ENCODE assay signal across 8 cellular contexts in the genomic region with DNA sequence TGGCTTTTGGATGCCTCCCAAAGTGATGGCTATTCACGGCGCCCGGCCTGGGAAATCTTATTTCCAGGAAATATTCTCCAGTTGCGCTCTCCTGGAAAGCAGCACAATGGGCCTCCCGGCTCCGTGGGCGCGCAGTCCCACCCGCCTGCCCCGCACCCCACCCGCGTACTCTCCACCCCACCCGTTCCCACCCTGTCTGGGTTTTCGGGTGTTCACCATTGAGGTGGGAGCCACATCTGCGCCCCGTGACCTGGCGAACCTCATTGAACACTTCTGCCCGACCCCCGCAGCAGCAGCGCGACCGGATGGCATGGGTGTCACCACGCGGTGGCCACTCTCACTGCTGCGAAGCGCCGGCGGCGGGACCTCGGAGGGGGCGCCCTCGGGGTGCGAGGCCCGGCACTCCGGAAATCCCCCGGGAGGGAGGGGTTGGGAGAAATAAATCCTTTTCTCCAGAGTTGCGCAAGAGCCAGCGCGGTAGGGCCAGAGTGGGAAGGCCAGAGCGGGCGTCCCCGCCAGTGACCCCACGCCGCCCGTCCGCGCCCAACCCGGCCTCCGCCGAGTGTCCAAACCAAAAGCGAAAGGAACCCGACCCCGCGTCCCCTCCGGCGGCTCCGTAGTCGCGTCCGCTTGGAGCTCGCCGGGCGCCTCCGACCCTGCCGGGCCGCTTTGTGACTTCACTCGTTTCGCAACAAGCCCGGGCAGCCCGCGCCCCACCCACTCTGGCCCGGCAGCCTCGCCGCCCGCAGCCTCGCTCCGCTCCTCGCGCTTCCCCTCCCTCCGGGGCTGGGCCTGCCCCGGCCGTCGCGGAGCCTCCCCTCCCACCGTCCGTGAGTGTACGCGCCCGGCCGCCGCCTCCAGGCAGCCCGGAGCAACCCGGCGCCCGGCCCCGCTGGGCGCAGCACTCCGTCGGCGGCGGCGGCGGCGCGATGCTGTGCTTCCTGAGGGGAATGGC. TPM values are rescaled to one million over a fixed set of nuclear protein-coding genes. Genes with fewer than 3 reads are reported as not detected.
DNase-seq lines count a peak whose midpoint lies in the region; ATAC-seq, FAIRE-seq and TF ChIP-seq lines count a peak whose summit lies in the region.

A gene with protein sequence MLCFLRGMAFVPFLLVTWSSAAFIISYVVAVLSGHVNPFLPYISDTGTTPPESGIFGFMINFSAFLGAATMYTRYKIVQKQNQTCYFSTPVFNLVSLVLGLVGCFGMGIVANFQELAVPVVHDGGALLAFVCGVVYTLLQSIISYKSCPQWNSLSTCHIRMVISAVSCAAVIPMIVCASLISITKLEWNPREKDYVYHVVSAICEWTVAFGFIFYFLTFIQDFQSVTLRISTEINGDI (plus strand): TSS at position 720 of the 955 bp plus-strand sequence. CDS start 210 bp downstream, at position 930.

- peaks cover 16% of the 10 kb centered on the region for H3K4me1 Mint-ChIP-seq in activated CD8-positive, alpha-beta memory T cell treated with anti-CD3 and anti-CD28 coated beads, Interleukin-2, amount 10 ng/mL, durations not matched to agents 7 days and 5 days

- H3K9me3 Mint-ChIP-seq in activated CD8-positive, alpha-beta memory T cell treated with anti-CD3 and anti-CD28 coated beads, Interleukin-2, amount 10 ng/mL, durations not matched to agents 7 days and 5 days (ENCODE audit: low read depth): no peaks in the 10 kb centered on the region

- peaks cover 10% of the 10 kb centered on the region; the same call in 1 of the 2 replicates for H3K23me2 ChIP-seq in H1 (ENCODE audit: low read depth, low read length)

- H3K23ac ChIP-seq in H1 (ENCODE audit: insufficient read length): no peak within 1 kb of the TSS
- peak within 1 kb of the TSS in 1 of 2 experiments; percentile 83 for H3K23ac ChIP-seq in mesenchymal stem cell (ENCODE audit: low read length in 2 of 2)

- DNase-seq in Ammon's horn (ENCODE audit: low spot score): peak; percentile 77
- DNase-seq in NCI-H69 (lab: John Stamatoyannopoulos, UW): peak; percentile 86
- peak; percentile 85 for DNase-seq in activated CD8-positive, alpha-beta memory T cell treated with anti-CD3 and anti-CD28 coated beads, Interleukin-2, amount 10 ng/mL, durations not matched to agents 7 days and 5 days
- DNase-seq in H1 (ENCODE audit: low read depth in 1 of 2, low spot score in 2 of 2): peak; percentile 41 to 85
- peak; percentile 95 for DNase-seq in mesenchymal stem cell
- DNase-seq in stimulated activated CD8-positive, alpha-beta memory T cell treated with anti-CD3 and anti-CD28 coated beads, Interleukin-12 subunit alpha, Interleukin-12 subunit beta, amount 100 ng/mL, for 24 hours (ENCODE audit: extremely low read depth): peak; percentile 33

- CTCF ChIA-PET in activated CD8-positive, alpha-beta memory T cell treated with anti-CD3 and anti-CD28 coated beads, Interleukin-2, amount 10 ng/mL, durations not matched to agents 7 days and 5 days (lab: Charles Lee): interaction anchor here (1.5 to 2.1 kb wide), 4 partner anchors 39 to 104 kb away, joined by 3 to 7 read pairs (median 3); a partner anchor contains a TSS
- CTCF ChIA-PET in H1 (lab: Charles Lee; ENCODE audit: partially characterized antibody): interaction anchor here (1.2 to 1.3 kb wide), 2 partner anchors 16 to 104 kb away, joined by 3 read pairs; no protein-coding TSS in a partner anchor

- no peak for TF ChIP-seq RAD21 in H1 (IDR thresholded peaks at IDR 0.05 in 1 of 2, conservative IDR thresholded peaks at IDR 0.05 in 1 of 2; ENCODE audit: low read depth in 2 of 2, low read length in 2 of 2)

- H3K36me3 ChIP-seq in H1 (ENCODE audit: control insufficient read depth in 2 of 4, insufficient read depth in 4 of 4, low read length in 3 of 4) (no peaks in the 10 kb centered on the region), mesenchymal stem cell (ENCODE audit: control insufficient read depth in 1 of 2, insufficient read depth in 2 of 2, low read depth in 1 of 2, low read length in 2 of 2) (peaks cover 0 to 14% of the 10 kb centered on the region in 2 experiments)

- H3K79me1 ChIP-seq in H1 (ENCODE audit: low read depth, low read length) (no peaks in the 10 kb centered on the region), mesenchymal stem cell (replicated peaks; ENCODE audit: low read length, poor library complexity, severe bottlenecking) (peaks cover 5% of the 10 kb centered on the region)

- no peaks in the 10 kb centered on the region for H3K27me3 Mint-ChIP-seq in activated CD8-positive, alpha-beta memory T cell treated with anti-CD3 and anti-CD28 coated beads, Interleukin-2, amount 10 ng/mL, durations not matched to agents 7 days and 5 days

- peak within 1 kb of the TSS; percentile 98 for H3K4me3 Mint-ChIP-seq in activated CD8-positive, alpha-beta memory T cell treated with anti-CD3 and anti-CD28 coated beads, Interleukin-2, amount 10 ng/mL, durations not matched to agents 7 days and 5 days

- H3K9ac ChIP-seq in H1 (replicated peaks in 1 of 4; ENCODE audit: extremely low read depth in 1 of 4, low read depth in 3 of 4, low read length in 3 of 4): peak within 1 kb of the TSS; percentile 9 to 86 (median 68)
- H3K9ac ChIP-seq in mesenchymal stem cell (ENCODE audit: low read length): peak within 1 kb of the TSS; percentile 98

- peak; percentile 41 to 83 for TF ChIP-seq POLR2A in H1 (IDR thresholded peaks at IDR 0.05; ENCODE audit: control extremely low read depth in 1 of 2, low read depth in 2 of 2, low read length in 2 of 2)

- no peaks in the 10 kb centered on the region for H3K79me2 ChIP-seq in H1 (ENCODE audit: control insufficient read depth in 1 of 2, insufficient read depth in 2 of 2, low read length in 2 of 2)

- H4K5ac ChIP-seq in H1 (ENCODE audit: insufficient read length, low read depth, low read length): no peak within 1 kb of the TSS

- H2AK5ac ChIP-seq in H1 (ENCODE audit: low read depth, low read length) (no peak within 1 kb of the TSS), mesenchymal stem cell (ENCODE audit: low read length, severe bottlenecking) (peak within 1 kb of the TSS; percentile 86)

- WGBS in H1 (ENCODE audit: extremely low coverage in 1 of 2, insufficient coverage in 1 of 2, insufficient read length in 1 of 2, insufficient replicate concordance in 2 of 2, low coverage in 1 of 2, low lambda C conversion rate in 2 of 2, missing lambda C conversion rate in 1 of 2), 2 experiments: 5% methylated on average over 52 of the region's 105 CpGs; no CpG with 5 or more reads in 1 of the 2 experiments
- WGBS in mesenchymal stem cell: 2% methylated on average over 101 of the region's 105 CpGs

- peak within 1 kb of the TSS; percentile 77; the same call in 1 of the 2 replicates for H2AFZ ChIP-seq in H1 (ENCODE audit: low read length)
- peak within 1 kb of the TSS; percentile 3 for H2AFZ ChIP-seq in mesenchymal stem cell (ENCODE audit: low read depth, low read length)

- peak in 1 of 3 experiments; percentile 0; a peak in 1 of 4 replicates for TF ChIP-seq CTCF in H1 (IDR thresholded peaks at IDR 0.05; ENCODE audit: control extremely low read depth in 1 of 3, insufficient read depth in 1 of 3, low read depth in 1 of 3, low read length in 3 of 3)

- ATAC-seq in GM18868 (IDR thresholded peaks at IDR 0.05; ENCODE audit: unreplicated experiment) (peak; percentile 86), HG03097 (IDR thresholded peaks at IDR 0.05; ENCODE audit: low FRiP score, unreplicated experiment) (peak; percentile 73)
- peak; percentile 90 for ATAC-seq in activated CD8-positive, alpha-beta memory T cell treated with anti-CD3 and anti-CD28 coated beads, Interleukin-2, amount 10 ng/mL, durations not matched to agents 7 days and 5 days

- H3K27me3 ChIP-seq in H1 (replicated peaks in 1 of 4; ENCODE audit: control insufficient read depth in 3 of 4, extremely low read depth in 1 of 4, insufficient read depth in 3 of 4, low read length in 3 of 4) (peaks cover 0 to 16% (median 8%) of the 10 kb centered on the region in 4 experiments; a peak in 4 of 7 replicates), mesenchymal stem cell (ENCODE audit: control insufficient read depth in 1 of 2, insufficient read depth in 1 of 2, low read length in 2 of 2) (no peaks in the 10 kb centered on the region)

- peak within 1 kb of the TSS; percentile 93 for H3K56ac ChIP-seq in H1 (replicated peaks; ENCODE audit: insufficient read length, low read depth, low read length)

- peaks cover 6% of the 10 kb centered on the region for H3K36me3 Mint-ChIP-seq in activated CD8-positive, alpha-beta memory T cell treated with anti-CD3 and anti-CD28 coated beads, Interleukin-2, amount 10 ng/mL, durations not matched to agents 7 days and 5 days

- FAIRE-seq in H1 (lab: Jason Lieb, UNC): no peak

- H3K27ac ChIP-seq in H1 (ENCODE audit: low read depth, low read length): peak within 1 kb of the TSS; percentile 79; the same call in 1 of the 2 replicates
- H3K27ac ChIP-seq in mesenchymal stem cell (ENCODE audit: low read length, poor library complexity, severe bottlenecking): peak within 1 kb of the TSS; percentile 89

- H2BK15ac ChIP-seq in H1 (ENCODE audit: low read length) (peak within 1 kb of the TSS; percentile 18; the same call in 1 of the 2 replicates), mesenchymal stem cell (ENCODE audit: low read depth, poor library complexity, severe bottlenecking) (peak within 1 kb of the TSS; percentile 87)

- H2BK12ac ChIP-seq in H1 (ENCODE audit: low read depth, low read length) (peak within 1 kb of the TSS; percentile 86), mesenchymal stem cell (ENCODE audit: low read length in 2 of 2) (peak within 1 kb of the TSS; percentile 69 to 94)

- H3K4me1 ChIP-seq in H1 (replicated peaks in 1 of 4; ENCODE audit: control insufficient read depth in 3 of 4, insufficient read depth in 4 of 4, low read length in 3 of 4): peaks cover 0 to 5% (median under 1%) of the 10 kb centered on the region in 4 experiments; a peak in 2 of 7 replicates
- H3K4me1 ChIP-seq in mesenchymal stem cell (ENCODE audit: control insufficient read depth, insufficient read depth, low read depth, low read length): peaks cover 11% of the 10 kb centered on the region

- H4K20me1 ChIP-seq in H1 (replicated peaks in 1 of 2; ENCODE audit: control insufficient read depth in 1 of 2, insufficient read depth in 2 of 2, low read length in 2 of 2): no peaks in the 10 kb centered on the region

- no peaks in the 10 kb centered on the region for H3K9me3 ChIP-seq in H1 (ENCODE audit: insufficient read depth in 2 of 2, low read depth in 1 of 2, low read length in 1 of 2)
- H3K9me3 ChIP-seq in mesenchymal stem cell (ENCODE audit: control insufficient read depth, low read length): no peaks in the 10 kb centered on the region

- H2BK120ac ChIP-seq in H1 (replicated peaks; ENCODE audit: low read depth, low read length) (no peak within 1 kb of the TSS), mesenchymal stem cell (ENCODE audit: low read depth, low read length) (peak within 1 kb of the TSS; percentile 75)

- peak within 1 kb of the TSS; percentile 87 to 89 for H3K4me2 ChIP-seq in H1 (ENCODE audit: insufficient read depth in 1 of 2, low read depth in 2 of 2, low read length in 2 of 2)
- H3K4me2 ChIP-seq in mesenchymal stem cell (ENCODE audit: low read length, poor library complexity, severe bottlenecking): peak within 1 kb of the TSS; percentile 95

- POLR2A ChIA-PET in H1 (lab: Charles Lee; ENCODE audit: partially characterized antibody): interaction anchor here (0.6 to 1.3 kb wide), 3 partner anchors 9 to 17 kb away, joined by 3 read pairs; no protein-coding TSS in a partner anchor

- H2BK5ac ChIP-seq in H1 (ENCODE audit: low read depth, low read length): peak within 1 kb of the TSS; percentile 83; the same call in 1 of the 2 replicates
- H2BK5ac ChIP-seq in mesenchymal stem cell (ENCODE audit: low read depth, low read length, poor library complexity, severe bottlenecking): peak within 1 kb of the TSS; percentile 98

- H3K14ac ChIP-seq in H1 (ENCODE audit: insufficient read length): no peak within 1 kb of the TSS
- H3K14ac ChIP-seq in mesenchymal stem cell (ENCODE audit: low read length in 2 of 2): peak within 1 kb of the TSS in 1 of 2 experiments; percentile 87

- H4K91ac ChIP-seq in H1 (replicated peaks; ENCODE audit: insufficient read length, low read length) (peak within 1 kb of the TSS; percentile 80), mesenchymal stem cell (ENCODE audit: low read length) (peak within 1 kb of the TSS; percentile 96)

- no peak; a peak in 1 of 3 replicates for TF ChIP-seq EP300 in H1 (IDR thresholded peaks at IDR 0.05; ENCODE audit: borderline replicate concordance in 1 of 2, low read depth in 2 of 2, low read length in 2 of 2)

- H3K4ac ChIP-seq in H1 (replicated peaks; ENCODE audit: insufficient read length, low read depth, low read length) (peak within 1 kb of the TSS; percentile 21), mesenchymal stem cell (ENCODE audit: low read depth in 1 of 2, low read length in 2 of 2) (peak within 1 kb of the TSS; percentile 43 to 94)

- H3K4me3 ChIP-seq in H1 (ENCODE audit: extremely low read depth in 1 of 4, insufficient read depth in 2 of 4, low read depth in 3 of 4, low read length in 4 of 4) (peak within 1 kb of the TSS; percentile 57 to 80 (median 60)), mesenchymal stem cell (ENCODE audit: insufficient read depth in 1 of 2, low read depth in 1 of 2, low read length in 2 of 2) (peak within 1 kb of the TSS; percentile 69 to 90)

- peak within 1 kb of the TSS; percentile 91 for H3K27ac Mint-ChIP-seq in activated CD8-positive, alpha-beta memory T cell treated with anti-CD3 and anti-CD28 coated beads, Interleukin-2, amount 10 ng/mL, durations not matched to agents 7 days and 5 days

- H4K8ac ChIP-seq in H1 (ENCODE audit: extremely low read depth, insufficient read depth, low read length) (peak within 1 kb of the TSS; percentile 92; the same call in 1 of the 2 replicates), mesenchymal stem cell (ENCODE audit: low read length) (peak within 1 kb of the TSS; percentile 100)

- no peak within 1 kb of the TSS; the same call in 1 of the 2 replicates for H2BK20ac ChIP-seq in H1 (ENCODE audit: low read length)

- H3K18ac ChIP-seq in H1 (ENCODE audit: extremely low read depth, low read length) (peak within 1 kb of the TSS; percentile 71), mesenchymal stem cell (ENCODE audit: low read depth in 1 of 2, low read length in 2 of 2) (peak within 1 kb of the TSS; percentile 89 to 96)

RNA-seq across cellular contexts. Expression of the gene that starts here (rescaled TPM):
- 1 to 10 TPM; 5.4 to 7.3 TPM for total RNA-seq in activated CD8-positive, alpha-beta memory T cell treated with anti-CD3 and anti-CD28 coated beads, Interleukin-2, amount 10 ng/mL, durations not matched to agents 7 days and 5 days
- total RNA-seq in H1 (2021; fragmentation: NEBNext Ultra II Directional; extraction: Animal tissue kit (Norgen Biotek cat#: 25700)): 5.7 and 6.2 TPM in 2 replicates
- polyA plus RNA-seq in H1 (2011; rRNA removed): 3.0 and 4.6 TPM in 2 replicates
- 2.9 TPM for polyA plus RNA-seq in H1 (2011; cell fraction: cytosol; rRNA removed)
- 4.2 TPM for polyA plus RNA-seq in H1 (2011; cell fraction: nucleus; rRNA removed)
- polyA plus RNA-seq in H1 (2012, experiment 1 of 2): 5.9 to 9.3 TPM (median 6.5 TPM) in 4 replicates
- polyA plus RNA-seq in H1 (2012, experiment 2 of 2): 2.0 TPM
- polyA plus RNA-seq in H1 (2013, experiment 1 of 2): 6.8 TPM
- 7.8 TPM for polyA plus RNA-seq in H1 (2013, experiment 2 of 2)
- polyA minus RNA-seq in H1 (2011; rRNA and poly(A)+ RNA removed): 6.5 and 7.7 TPM in 2 replicates
- 2.9 TPM for polyA minus RNA-seq in H1 (2011; cell fraction: cytosol; rRNA and poly(A)+ RNA removed)
- polyA minus RNA-seq in H1 (2011; cell fraction: nucleus; rRNA and poly(A)+ RNA removed): 13.9 TPM
- polyA plus RNA-seq in mesenchymal stem cell (2013, experiment 1 of 2): 85.6 TPM
- polyA plus RNA-seq in mesenchymal stem cell (2013, experiment 2 of 2): 87.7 TPM

Comparison
In these comparisons a context has a peak if more than half of its experiments do, and no peak if none do; other contexts are left out.
1. Peak in every context shown above with its lines: DNase-seq, ATAC-seq, H3K4me3 ChIP-seq and H3K27ac ChIP-seq.
2. DNase-seq: peak in every context shown above with its lines; median percentile 95 in mesenchymal stem cell; 86 in NCI-H69; 85 in activated CD8-positive, alpha-beta memory T cell treated with anti-CD3 and anti-CD28 coated beads, Interleukin-2, amount 10 ng/mL, durations not matched to agents 7 days and 5 days; 77 in Ammon's horn; 63 in H1; 33 in stimulated activated CD8-positive, alpha-beta memory T cell treated with anti-CD3 and anti-CD28 coated beads, Interleukin-12 subunit alpha, Interleukin-12 subunit beta, amount 100 ng/mL, for 24 hours.